In the genomic region with DNA sequence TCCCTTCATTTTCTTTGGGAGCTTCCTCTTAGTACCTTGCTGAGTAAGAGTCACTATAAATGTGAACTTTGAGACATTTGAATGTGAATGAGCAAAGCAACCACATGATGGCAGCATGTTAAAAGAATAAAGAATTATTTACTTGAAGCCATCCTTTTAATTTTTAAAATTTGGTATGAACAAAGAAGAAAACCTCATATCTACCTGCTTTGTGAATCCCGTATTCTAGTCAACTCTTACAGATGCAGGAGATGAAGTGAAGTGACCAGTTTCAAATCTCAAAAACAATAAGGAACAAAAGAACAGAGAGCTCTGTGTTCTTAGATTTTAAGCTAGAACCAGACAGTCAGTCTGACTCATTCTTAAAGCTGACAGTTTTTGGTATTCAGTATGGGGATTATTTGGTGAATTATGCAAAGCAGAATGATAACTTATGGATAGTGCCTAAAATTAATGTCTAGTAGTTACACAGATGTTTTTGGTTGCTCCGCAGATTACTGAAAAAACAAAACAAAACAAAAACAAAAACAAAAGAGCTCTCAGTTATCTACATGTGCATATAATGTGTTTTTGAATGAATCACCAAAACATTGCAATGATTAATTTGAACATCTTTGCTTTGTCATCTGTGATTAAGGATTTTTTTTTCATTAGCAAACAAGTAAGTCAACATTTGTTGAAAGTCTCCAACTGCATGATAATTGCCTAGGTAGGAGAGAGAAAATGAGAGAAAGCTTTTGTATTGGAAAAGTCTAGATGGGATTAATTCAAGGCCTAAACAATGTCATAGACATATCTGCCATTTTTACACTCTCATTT, we compare ENCODE assay signal across 8 cellular contexts. TPM values are rescaled to one million over a fixed set of nuclear protein-coding genes. Genes with fewer than 3 reads are reported as not detected.
A peak's percentile ranks its signal among the peaks of the same experiment; 100 is the strongest.
DNase-seq lines count a peak whose midpoint lies in the region; ATAC-seq and TF ChIP-seq lines count a peak whose summit lies in the region.

No MANE protein-coding gene starts in this region.

- TF ChIP-seq CTCF in GM23338 (conservative IDR thresholded peaks at IDR 0.05; ENCODE audit: low read depth in 2 of 2) (peak; percentile 51 to 63; a peak in 3 of 4 replicates), epithelial cell of proximal tubule (conservative IDR thresholded peaks at IDR 0.05; ENCODE audit: low read depth, low read length) (peak; percentile 56)

- no peak overlapping the region for H3K18ac ChIP-seq in neuronal stem cell (ENCODE audit: low read length)

- H4K20me1 ChIP-seq in GM23338 (replicated peaks; ENCODE audit: insufficient read depth), result no peaks in the 10 kb centered on the region

- no peak overlapping the region for H3K23ac ChIP-seq in neuronal stem cell (ENCODE audit: low read depth, low read length, poor library complexity)

- H3K27me3 ChIP-seq in GM23338 (ENCODE audit: insufficient read depth) (no peaks in the 10 kb centered on the region), neuronal stem cell (ENCODE audit: control insufficient read depth in 3 of 3, insufficient read depth in 3 of 3, low read depth in 1 of 3, low read length in 3 of 3) (no peaks in the 10 kb centered on the region)
- no peaks in the 10 kb centered on the region for H3K27me3 ChIP-seq in CD8-positive, alpha-beta memory T cell (ENCODE audit: insufficient read depth, low read length, poor library complexity, severe bottlenecking)

- no peaks in the 10 kb centered on the region for H3K27me3 Mint-ChIP-seq in GM23338 (ENCODE audit: insufficient read depth, low read depth, poor library complexity)
- H3K27me3 Mint-ChIP-seq in CD8-positive, alpha-beta memory T cell, result peaks cover 0 to 2% of the 10 kb centered on the region in 2 donors

- no CpG with 5 or more reads among the region's 2 CpGs for WGBS in neuronal stem cell (ENCODE audit: extremely low coverage in 2 of 2, insufficient read length in 2 of 2, insufficient replicate concordance in 1 of 2), 2 donors

- H4K91ac ChIP-seq in neuronal stem cell (ENCODE audit: low read depth, low read length, poor library complexity), result no peak overlapping the region

- no peak overlapping the region for H3K9ac ChIP-seq in neuronal stem cell (ENCODE audit: low read depth, low read length, poor library complexity)

- DNase-seq in EH (ENCODE audit: low read depth), result peak; percentile 56
- DNase-seq in GM23338 (ENCODE audit: low spot score), result peak; percentile 54
- peak; percentile 41 for DNase-seq in NCI-H748 (lab: John Stamatoyannopoulos, UW; ENCODE audit: unreplicated experiment)
- no peak for DNase-seq in epithelial cell of proximal tubule (ENCODE audit: low read depth)
- peak; percentile 21 for DNase-seq in smooth muscle cell of the brain vasculature (ENCODE audit: low read depth, low spot score)
- DNase-seq in neuronal stem cell (ENCODE audit: low spot score), result no peak
- no peak for DNase-seq in CD8-positive, alpha-beta memory T cell

- no peak overlapping the region for H2BK120ac ChIP-seq in neuronal stem cell (ENCODE audit: low read depth, low read length)

- H2AK5ac ChIP-seq in neuronal stem cell (ENCODE audit: low read depth, low read length), result no peak overlapping the region

- no peak overlapping the region for H3K4me2 ChIP-seq in GM23338
- no peak overlapping the region for H3K4me2 ChIP-seq in neuronal stem cell (ENCODE audit: insufficient read depth, low read length, poor library complexity, severe bottlenecking)

- no peak overlapping the region for H3K4me3 Mint-ChIP-seq in GM23338
- no peak overlapping the region for H3K4me3 Mint-ChIP-seq in CD8-positive, alpha-beta memory T cell

- no peaks in the 10 kb centered on the region for H3K79me2 ChIP-seq in GM23338 (replicated peaks; ENCODE audit: insufficient read depth)

- H2BK15ac ChIP-seq in neuronal stem cell (ENCODE audit: low read length), result no peak overlapping the region

- H3K27ac ChIP-seq in GM23338 (ENCODE audit: low read depth) (no peak overlapping the region), neuronal stem cell (replicated peaks; ENCODE audit: low read length) (no peak overlapping the region)
- no peak overlapping the region for H3K27ac ChIP-seq in CD8-positive, alpha-beta memory T cell (ENCODE audit: low read depth, low read length)

- no peak overlapping the region for H3K4ac ChIP-seq in neuronal stem cell (ENCODE audit: low read length)

- H3K27ac Mint-ChIP-seq in GM23338, result no peak overlapping the region
- H3K27ac Mint-ChIP-seq in CD8-positive, alpha-beta memory T cell, result no peak overlapping the region

- no peaks in the 10 kb centered on the region for H3K9me3 Mint-ChIP-seq in GM23338
- no peaks in the 10 kb centered on the region for H3K9me3 Mint-ChIP-seq in CD8-positive, alpha-beta memory T cell

- H2BK12ac ChIP-seq in neuronal stem cell (ENCODE audit: low read length), result no peak overlapping the region

- H3K4me3 ChIP-seq in GM23338 (no peak overlapping the region), epithelial cell of proximal tubule (ENCODE audit: low read depth, low read length) (no peak overlapping the region), neuronal stem cell (ENCODE audit: low read length in 2 of 2) (no peak overlapping the region)
- H3K4me3 ChIP-seq in CD8-positive, alpha-beta memory T cell (ENCODE audit: low read length), result no peak overlapping the region

- H3F3A ChIP-seq in GM23338 (replicated peaks; ENCODE audit: low read depth), result no peaks in the 10 kb centered on the region

- no peak overlapping the region for H4K8ac ChIP-seq in neuronal stem cell (ENCODE audit: low read depth, low read length)

- peaks cover 8% of the 10 kb centered on the region; the same call in 2 of the 3 replicates for H3K4me1 Mint-ChIP-seq in GM23338
- H3K4me1 Mint-ChIP-seq in CD8-positive, alpha-beta memory T cell, result peaks cover 0 to 5% (median 4%) of the 10 kb centered on the region in 3 donors

- H3K79me1 ChIP-seq in neuronal stem cell (ENCODE audit: low read depth, low read length), result no peaks in the 10 kb centered on the region

- CTCF ChIA-PET in CD8-positive, alpha-beta memory T cell (lab: Charles Lee), result interaction anchor here (1.1 to 1.4 kb wide), 3 partner anchors 9 to 95 kb away, joined by 3 to 4 read pairs (median 3); no protein-coding TSS in a partner anchor

- no peak overlapping the region for H2BK5ac ChIP-seq in neuronal stem cell (ENCODE audit: low read length)

- H3K9me2 ChIP-seq in GM23338 (ENCODE audit: insufficient read depth), result no peaks in the 10 kb centered on the region

- no peaks in the 10 kb centered on the region for H3K36me3 Mint-ChIP-seq in GM23338 (ENCODE audit: low read depth)
- H3K36me3 Mint-ChIP-seq in CD8-positive, alpha-beta memory T cell, result no peaks in the 10 kb centered on the region

- peaks cover 5% of the 10 kb centered on the region; the same call in 1 of the 2 replicates for H3K4me1 ChIP-seq in GM23338 (ENCODE audit: insufficient read depth)
- no peaks in the 10 kb centered on the region for H3K4me1 ChIP-seq in neuronal stem cell (ENCODE audit: control insufficient read depth in 2 of 2, insufficient read depth in 1 of 2, low read depth in 1 of 2, low read length in 2 of 2)
- no peaks in the 10 kb centered on the region for H3K4me1 ChIP-seq in CD8-positive, alpha-beta memory T cell (ENCODE audit: insufficient read depth, low read length)

- ATAC-seq in GM23338, result no peak
- no peak for ATAC-seq in GM18873 (IDR thresholded peaks at IDR 0.05; ENCODE audit: low FRiP score, unreplicated experiment)

- peak overlapping the region; percentile 1 for H2AFZ ChIP-seq in GM23338
- no peak overlapping the region for H2AFZ ChIP-seq in neuronal stem cell (ENCODE audit: low read length)

- POLR2A ChIA-PET in CD8-positive, alpha-beta memory T cell (lab: Charles Lee), result no interaction called here

- no peaks in the 10 kb centered on the region for H3K9me3 ChIP-seq in neuronal stem cell (replicated peaks in 1 of 2; ENCODE audit: control insufficient read depth in 2 of 2, insufficient read depth in 1 of 2, low read depth in 1 of 2, low read length in 2 of 2)
- no peaks in the 10 kb centered on the region for H3K9me3 ChIP-seq in CD8-positive, alpha-beta memory T cell (ENCODE audit: low read length)

- H3K36me3 ChIP-seq in GM23338 (ENCODE audit: insufficient read depth) (no peaks in the 10 kb centered on the region), neuronal stem cell (replicated peaks in 1 of 2; ENCODE audit: control insufficient read depth in 2 of 2, insufficient read depth in 2 of 2, low read length in 2 of 2) (no peaks in the 10 kb centered on the region)
- H3K36me3 ChIP-seq in CD8-positive, alpha-beta memory T cell (ENCODE audit: insufficient read depth, low read length), result no peaks in the 10 kb centered on the region

- no peak overlapping the region for H3K14ac ChIP-seq in neuronal stem cell (ENCODE audit: low read length)

TF ChIP-seq in GM23338, 12 proteins besides CTCF, POLR2A, EP300 and RAD21 (continues in another document):
- TF ChIP-seq STAT1 (IDR thresholded peaks at IDR 0.05; ENCODE audit: unreplicated experiment) (no peak), EZH2 (IDR thresholded peaks at IDR 0.05; ENCODE audit: low read depth, unreplicated experiment) (no peak), JUNB (IDR thresholded peaks at IDR 0.05; ENCODE audit: unreplicated experiment) (no peak), ZNF114 (CRISPR knock-in tag; IDR thresholded peaks at IDR 0.05) (no peak), POLR2AphosphoS5 (IDR thresholded peaks at IDR 0.05; ENCODE audit: low read depth) (no peak), CREB1 (CRISPR knock-in tag; IDR thresholded peaks at IDR 0.05; ENCODE audit: low read depth) (no peak)

RNA-seq across cellular contexts. Expression of a gene that starts 48.2 kb away (rescaled TPM):
- 585 and 802 TPM in 2 replicates for total RNA-seq in GM23338 (2014; rRNA removed; shearing (Covaris generic))
- polyA plus RNA-seq in GM23338 (2016; fragmentation: Nextera tagmentation; extraction: Ambion mirVana), result 1,933 and 1,942 TPM in 2 replicates
- total RNA-seq in epithelial cell of proximal tubule, result 703 and 1,257 TPM in 2 replicates
- polyA plus RNA-seq in neuronal stem cell (2013, experiment 1 of 2), result 836 TPM
- 829 TPM for polyA plus RNA-seq in neuronal stem cell (2013, experiment 2 of 2)
- total RNA-seq in CD8-positive, alpha-beta memory T cell, result 100 to 1,000 TPM; 494 to 515 TPM
- 372 TPM for polyA plus RNA-seq in CD8-positive, alpha-beta memory T cell

RNA-seq across cellular contexts. Expression of a gene that starts 51.9 kb away (rescaled TPM):
- 24.9 and 26.7 TPM in 2 replicates for total RNA-seq in GM23338 (2014; rRNA removed; shearing (Covaris generic))
- 27.3 and 29.3 TPM in 2 replicates for polyA plus RNA-seq in GM23338 (2016; fragmentation: Nextera tagmentation; extraction: Ambion mirVana)
- 14.5 and 15.1 TPM in 2 replicates for total RNA-seq in epithelial cell of proximal tubule
- polyA plus RNA-seq in neuronal stem cell (2013, experiment 1 of 2), result 18.6 TPM
- polyA plus RNA-seq in neuronal stem cell (2013, experiment 2 of 2), result 20.2 TPM
- 10 to 100 TPM; 43.8 to 46.5 TPM for total RNA-seq in CD8-positive, alpha-beta memory T cell
- 63.3 TPM for polyA plus RNA-seq in CD8-positive, alpha-beta memory T cell

Comparison
In these comparisons a context has a peak if more than half of its experiments do, and no peak if none do; other contexts are left out.
1. DNase-seq: peak in EH (single experiment), GM23338 (single experiment), NCI-H748 (single experiment) and smooth muscle cell of the brain vasculature (single experiment); none in epithelial cell of proximal tubule (single experiment), neuronal stem cell (single experiment) and CD8-positive, alpha-beta memory T cell (0 of 5).